1 cellular context compared by ENCODE assay signal in the genomic region with DNA sequence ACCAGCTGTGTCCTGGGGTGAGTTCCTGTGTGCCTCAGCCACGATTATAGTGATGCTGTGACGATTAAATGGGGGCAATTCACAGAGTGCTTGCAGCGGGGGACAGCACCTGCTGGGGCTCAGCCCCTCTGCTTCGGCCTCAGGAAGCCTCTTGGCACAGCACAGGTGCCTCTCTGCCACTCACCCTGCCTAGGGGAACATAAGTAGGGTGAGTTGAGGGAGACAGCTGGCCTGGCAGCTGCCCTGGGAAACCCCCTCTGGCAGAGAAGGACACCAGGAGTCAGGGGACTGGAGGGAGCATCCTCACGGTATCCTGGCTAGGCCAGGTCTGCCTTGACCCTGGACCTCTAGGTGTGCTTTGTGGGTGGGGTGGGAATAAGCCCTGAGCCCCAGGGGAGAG.
TF ChIP-seq lines count a peak whose summit lies in the region.

No MANE protein-coding gene starts in this region.

TF ChIP-seq in GM23338, 12 proteins besides CTCF, POLR2A, EP300 and RAD21 (continued from another document):
- TF ChIP-seq STAT1 (IDR thresholded peaks at IDR 0.05; ENCODE audit: unreplicated experiment) (no peak), NANOG (IDR thresholded peaks at IDR 0.05; ENCODE audit: borderline replicate concordance) (no peak), JUNB (IDR thresholded peaks at IDR 0.05; ENCODE audit: unreplicated experiment) (no peak), ZNF114 (CRISPR knock-in tag; IDR thresholded peaks at IDR 0.05) (no peak)
- TF ChIP-seq, protein P1, sequence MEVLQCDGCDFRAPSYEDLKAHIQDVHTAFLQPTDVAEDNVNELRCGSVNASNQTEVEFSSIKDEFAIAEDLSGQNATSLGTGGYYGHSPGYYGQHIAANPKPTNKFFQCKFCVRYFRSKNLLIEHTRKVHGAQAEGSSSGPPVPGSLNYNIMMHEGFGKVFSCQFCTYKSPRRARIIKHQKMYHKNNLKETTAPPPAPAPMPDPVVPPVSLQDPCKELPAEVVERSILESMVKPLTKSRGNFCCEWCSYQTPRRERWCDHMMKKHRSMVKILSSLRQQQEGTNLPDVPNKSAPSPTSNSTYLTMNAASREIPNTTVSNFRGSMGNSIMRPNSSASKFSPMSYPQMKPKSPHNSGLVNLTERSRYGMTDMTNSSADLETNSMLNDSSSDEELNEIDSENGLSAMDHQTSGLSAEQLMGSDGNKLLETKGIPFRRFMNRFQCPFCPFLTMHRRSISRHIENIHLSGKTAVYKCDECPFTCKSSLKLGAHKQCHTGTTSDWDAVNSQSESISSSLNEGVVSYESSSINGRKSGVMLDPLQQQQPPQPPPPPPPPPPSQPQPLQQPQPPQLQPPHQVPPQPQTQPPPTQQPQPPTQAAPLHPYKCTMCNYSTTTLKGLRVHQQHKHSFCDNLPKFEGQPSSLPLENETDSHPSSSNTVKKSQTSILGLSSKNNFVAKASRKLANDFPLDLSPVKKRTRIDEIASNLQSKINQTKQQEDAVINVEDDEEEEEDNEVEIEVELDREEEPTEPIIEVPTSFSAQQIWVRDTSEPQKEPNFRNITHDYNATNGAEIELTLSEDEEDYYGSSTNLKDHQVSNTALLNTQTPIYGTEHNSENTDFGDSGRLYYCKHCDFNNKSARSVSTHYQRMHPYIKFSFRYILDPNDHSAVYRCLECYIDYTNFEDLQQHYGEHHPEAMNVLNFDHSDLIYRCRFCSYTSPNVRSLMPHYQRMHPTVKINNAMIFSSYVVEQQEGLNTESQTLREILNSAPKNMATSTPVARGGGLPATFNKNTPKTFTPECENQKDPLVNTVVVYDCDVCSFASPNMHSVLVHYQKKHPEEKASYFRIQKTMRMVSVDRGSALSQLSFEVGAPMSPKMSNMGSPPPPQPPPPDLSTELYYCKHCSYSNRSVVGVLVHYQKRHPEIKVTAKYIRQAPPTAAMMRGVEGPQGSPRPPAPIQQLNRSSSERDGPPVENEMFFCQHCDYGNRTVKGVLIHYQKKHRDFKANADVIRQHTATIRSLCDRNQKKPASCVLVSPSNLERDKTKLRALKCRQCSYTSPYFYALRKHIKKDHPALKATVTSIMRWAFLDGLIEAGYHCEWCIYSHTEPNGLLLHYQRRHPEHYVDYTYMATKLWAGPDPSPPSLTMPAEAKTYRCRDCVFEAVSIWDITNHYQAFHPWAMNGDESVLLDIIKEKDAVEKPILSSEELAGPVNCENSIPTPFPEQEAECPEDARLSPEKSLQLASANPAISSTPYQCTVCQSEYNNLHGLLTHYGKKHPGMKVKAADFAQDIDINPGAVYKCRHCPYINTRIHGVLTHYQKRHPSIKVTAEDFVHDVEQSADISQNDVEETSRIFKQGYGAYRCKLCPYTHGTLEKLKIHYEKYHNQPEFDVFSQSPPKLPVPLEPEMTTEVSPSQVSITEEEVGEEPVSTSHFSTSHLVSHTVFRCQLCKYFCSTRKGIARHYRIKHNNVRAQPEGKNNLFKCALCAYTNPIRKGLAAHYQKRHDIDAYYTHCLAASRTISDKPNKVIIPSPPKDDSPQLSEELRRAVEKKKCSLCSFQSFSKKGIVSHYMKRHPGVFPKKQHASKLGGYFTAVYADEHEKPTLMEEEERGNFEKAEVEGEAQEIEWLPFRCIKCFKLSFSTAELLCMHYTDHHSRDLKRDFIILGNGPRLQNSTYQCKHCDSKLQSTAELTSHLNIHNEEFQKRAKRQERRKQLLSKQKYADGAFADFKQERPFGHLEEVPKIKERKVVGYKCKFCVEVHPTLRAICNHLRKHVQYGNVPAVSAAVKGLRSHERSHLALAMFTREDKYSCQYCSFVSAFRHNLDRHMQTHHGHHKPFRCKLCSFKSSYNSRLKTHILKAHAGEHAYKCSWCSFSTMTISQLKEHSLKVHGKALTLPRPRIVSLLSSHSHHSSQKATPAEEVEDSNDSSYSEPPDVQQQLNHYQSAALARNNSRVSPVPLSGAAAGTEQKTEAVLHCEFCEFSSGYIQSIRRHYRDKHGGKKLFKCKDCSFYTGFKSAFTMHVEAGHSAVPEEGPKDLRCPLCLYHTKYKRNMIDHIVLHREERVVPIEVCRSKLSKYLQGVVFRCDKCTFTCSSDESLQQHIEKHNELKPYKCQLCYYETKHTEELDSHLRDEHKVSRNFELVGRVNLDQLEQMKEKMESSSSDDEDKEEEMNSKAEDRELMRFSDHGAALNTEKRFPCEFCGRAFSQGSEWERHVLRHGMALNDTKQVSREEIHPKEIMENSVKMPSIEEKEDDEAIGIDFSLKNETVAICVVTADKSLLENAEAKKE (CRISPR knock-in tag; IDR thresholded peaks at IDR 0.05): no peak
